In the genomic region with DNA sequence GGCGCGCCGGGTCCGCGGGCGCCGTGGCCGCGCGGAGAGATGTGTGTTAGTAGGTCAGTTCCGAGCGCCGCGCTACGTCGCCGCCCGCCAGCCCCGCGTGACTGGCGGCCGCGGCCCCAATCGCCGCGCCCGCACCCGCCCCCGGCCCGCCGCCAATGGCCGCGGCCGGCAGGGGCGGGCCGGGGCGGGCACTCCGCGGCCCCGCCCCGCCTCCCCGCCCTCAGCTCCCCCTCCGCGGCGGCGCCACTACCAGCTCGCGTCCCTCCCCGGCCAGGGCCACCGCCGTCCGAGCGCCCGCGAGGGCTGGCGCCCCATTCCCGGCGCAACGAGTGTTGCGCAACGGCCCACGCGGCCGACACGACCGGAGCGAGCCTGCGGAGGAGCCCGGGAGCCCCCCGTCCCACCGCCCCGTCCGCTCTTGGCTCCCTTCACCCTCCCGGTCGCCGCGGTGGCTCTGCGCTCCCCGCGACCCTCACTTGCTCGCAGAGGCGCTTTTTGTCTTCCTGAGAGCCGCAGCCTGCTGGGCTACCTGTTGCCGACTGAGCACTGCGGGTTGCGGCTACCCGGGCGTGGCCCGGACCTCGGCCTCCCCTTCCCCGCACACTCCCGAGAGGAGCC, we compare ENCODE assay signal across 8 cellular contexts.
DNase-seq lines count a peak whose midpoint lies in the region; ATAC-seq lines count a peak whose summit lies in the region.

A gene with protein sequence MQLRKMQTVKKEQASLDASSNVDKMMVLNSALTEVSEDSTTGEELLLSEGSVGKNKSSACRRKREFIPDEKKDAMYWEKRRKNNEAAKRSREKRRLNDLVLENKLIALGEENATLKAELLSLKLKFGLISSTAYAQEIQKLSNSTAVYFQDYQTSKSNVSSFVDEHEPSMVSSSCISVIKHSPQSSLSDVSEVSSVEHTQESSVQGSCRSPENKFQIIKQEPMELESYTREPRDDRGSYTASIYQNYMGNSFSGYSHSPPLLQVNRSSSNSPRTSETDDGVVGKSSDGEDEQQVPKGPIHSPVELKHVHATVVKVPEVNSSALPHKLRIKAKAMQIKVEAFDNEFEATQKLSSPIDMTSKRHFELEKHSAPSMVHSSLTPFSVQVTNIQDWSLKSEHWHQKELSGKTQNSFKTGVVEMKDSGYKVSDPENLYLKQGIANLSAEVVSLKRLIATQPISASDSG (minus strand): TSS at position 48 of the 618 bp plus-strand sequence. CDS start 13,098 bp downstream, outside the sequence.

- DNase-seq in NCI-H187 (lab: John Stamatoyannopoulos, UW) (peak; percentile 15 to 28), NCI-H187 treated with DMSO at 0.1 percent for 48 hours (lab: John Stamatoyannopoulos, UW) (no peak), NCI-H2196 (lab: John Stamatoyannopoulos, UW; ENCODE audit: unreplicated experiment) (peak; percentile 87), islet precursor cell (peak; percentile 86)
- DNase-seq in activated CD4-positive, CD25-positive, alpha-beta regulatory T cell treated with anti-CD3 and anti-CD28 coated beads, Interleukin-2, amount 50 U/mL, for 16 hours (ENCODE audit: low read depth, low spot score) = peak; percentile 21
- peak; percentile 55 for DNase-seq in central memory CD4-positive, alpha-beta T cell
- DNase-seq in stimulated activated CD4-positive, alpha-beta T cell treated with anti-CD3 and anti-CD28 coated beads, Interleukin-12 subunit alpha, Interleukin-12 subunit beta, amount 100 ng/mL, for 4 hours = peak; percentile 69

- peak; percentile 83 for ATAC-seq in HG03025 (IDR thresholded peaks at IDR 0.05; ENCODE audit: low FRiP score, unreplicated experiment)
